8 cellular contexts compared by ENCODE assay signal in the genomic region with DNA sequence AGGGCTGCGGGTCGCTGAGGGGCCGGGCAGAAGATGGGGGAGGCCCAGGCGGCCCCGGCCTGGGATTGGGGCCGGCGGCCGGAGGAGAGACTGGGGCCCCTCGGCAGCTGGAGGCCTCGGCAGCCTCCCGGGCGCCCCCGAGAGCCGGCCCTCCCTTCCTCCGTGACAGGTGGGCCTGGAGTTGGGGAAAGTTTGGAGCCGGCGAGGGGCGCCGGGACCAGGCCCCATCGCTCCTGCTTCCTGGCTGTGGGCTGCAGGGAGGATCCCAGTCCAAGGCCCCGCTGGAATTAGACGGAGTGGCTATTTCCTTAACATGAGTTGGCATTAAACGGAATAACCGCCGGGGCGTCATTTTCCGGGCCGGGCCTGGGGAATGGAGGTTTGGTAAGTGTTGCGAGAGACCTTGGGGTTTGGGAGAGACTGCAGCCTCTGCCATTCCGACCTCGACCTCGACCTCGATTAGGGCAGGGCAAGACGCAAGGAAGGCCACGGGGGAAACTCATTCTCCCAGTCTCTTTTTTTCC. TPM values are rescaled to one million over a fixed set of nuclear protein-coding genes. Genes with fewer than 3 reads are reported as not detected.
DNase-seq lines count a peak whose midpoint lies in the region; ATAC-seq and TF ChIP-seq lines count a peak whose summit lies in the region.
"Not testable (repeated sequence)": the region's sequence is repeated elsewhere in the genome, so short reads cannot be mapped to it uniquely, and the experiment has no call there.

No MANE protein-coding gene starts in this region.

- H3K27me3 Mint-ChIP-seq in activated naive CD8-positive, alpha-beta T cell treated with anti-CD3 and anti-CD28 coated beads, Interleukin-2, amount 50 U/mL, for 24 hours: not testable (repeated sequence)

- peak; percentile 17 for ATAC-seq in GM21360 (IDR thresholded peaks at IDR 0.05; ENCODE audit: unreplicated experiment)
- ATAC-seq in activated naive CD8-positive, alpha-beta T cell treated with anti-CD3 and anti-CD28 coated beads, Interleukin-2, amount 50 U/mL, for 24 hours: peak; percentile 3

- peak overlapping the region; percentile 67 for H3K4me3 ChIP-seq in fibroblast of villous mesenchyme (ENCODE audit: low read depth, low read length)

- peak; percentile 14 to 29 for DNase-seq in AML-193 (lab: John Stamatoyannopoulos, UW)
- DNase-seq in LoVo (ENCODE audit: low spot score): peak; percentile 38
- DNase-seq in T-helper 9 cell: peak; percentile 23
- peak; percentile 40 for DNase-seq in activated naive CD8-positive, alpha-beta T cell treated with anti-CD3 and anti-CD28 coated beads, Interleukin-2, amount 50 U/mL, for 24 hours
- peak; percentile 35 for DNase-seq in fibroblast of villous mesenchyme (ENCODE audit: low read depth)
- peak; percentile 24 for DNase-seq in mucosa of gallbladder (ENCODE audit: low spot score)
- peak; percentile 4 to 8 for DNase-seq in stimulated activated CD4-positive, alpha-beta T cell treated with anti-CD3 and anti-CD28 coated beads, Interleukin-4, amount 100 ng/mL, for 4 hours

- H3K4me1 Mint-ChIP-seq in activated naive CD8-positive, alpha-beta T cell treated with anti-CD3 and anti-CD28 coated beads, Interleukin-2, amount 50 U/mL, for 24 hours: peaks cover 28% of the 10 kb centered on the region

- not testable (repeated sequence) for TF ChIP-seq CTCF in fibroblast of villous mesenchyme (IDR thresholded peaks at IDR 0.05; ENCODE audit: insufficient read depth, low read depth, low read length)

- H3K36me3 Mint-ChIP-seq in activated naive CD8-positive, alpha-beta T cell treated with anti-CD3 and anti-CD28 coated beads, Interleukin-2, amount 50 U/mL, for 24 hours (ENCODE audit: low read depth): peaks cover 14% of the 10 kb centered on the region

- peak overlapping the region; percentile 93 for H3K4me3 Mint-ChIP-seq in activated naive CD8-positive, alpha-beta T cell treated with anti-CD3 and anti-CD28 coated beads, Interleukin-2, amount 50 U/mL, for 24 hours

- not testable (repeated sequence) for H3K9me3 Mint-ChIP-seq in activated naive CD8-positive, alpha-beta T cell treated with anti-CD3 and anti-CD28 coated beads, Interleukin-2, amount 50 U/mL, for 24 hours

- peak overlapping the region; percentile 96 for H3K27ac Mint-ChIP-seq in activated naive CD8-positive, alpha-beta T cell treated with anti-CD3 and anti-CD28 coated beads, Interleukin-2, amount 50 U/mL, for 24 hours

RNA-seq across cellular contexts. Expression of a gene that starts 55.5 kb away (rescaled TPM):
- total RNA-seq in fibroblast of villous mesenchyme: 36.7 and 37.0 TPM in 2 replicates
- total RNA-seq in mucosa of gallbladder: 19.4 TPM

Comparison
In these comparisons a context has a peak if more than half of its experiments do, and no peak if none do; other contexts are left out.
1. Peak in every context shown above with its lines: DNase-seq, ATAC-seq and H3K4me3 ChIP-seq.